In genomic region chr4:24607338-24607737, GRCh38 we compare ENCODE assay signal across 19 cellular contexts.
"Had no signal": no experiment of that assay in that cellular context is flagged by ENCODE, and none has a peak within 500 bp of the region (broad histone marks: within the 10 kb centered on the region; RNA-seq: fewer than 3 reads in every experiment).

No MANE protein-coding gene starts in this region.

- H2AFZ ChIP-seq: hepatocyte had no signal

- H3K27ac ChIP-seq: cardiac muscle cell, hepatocyte, testis had no signal

- H3K27me3 ChIP-seq: cardiac muscle cell, hepatocyte, testis had no signal

- DNase-seq: activated CD4-positive, alpha-beta memory T cell treated with anti-CD3 and anti-CD28 coated beads for 36 hours; activated CD4-positive, alpha-beta T cell treated with anti-CD3 and anti-CD28 coated beads for 4 hours; activated T-cell treated with anti-CD3 and anti-CD28 coated beads for 4 hours; amniotic stem cell; islet precursor cell; mammary epithelial cell; mucosa of descending colon; naive B cell; right cardiac atrium; small intestine; stimulated activated CD4-positive, alpha-beta T cell treated with anti-CD3 and anti-CD28 coated beads, Interleukin-15, amount 100 ng/mL, for 24 hours; stimulated activated CD4-positive, alpha-beta T cell treated with anti-CD3 and anti-CD28 coated beads, Interleukin-2, amount 100 ng/mL, for 48 hours; stimulated activated naive CD8-positive, alpha-beta T cell treated with anti-CD3 and anti-CD28 coated beads, Interleukin-15, amount 100 ng/mL, for 72 hours; T-cell; testis had no signal

- H3K4me1 ChIP-seq: testis had no signal

- H3K9me3 ChIP-seq: mucosa of descending colon, testis had no signal

- H3K36me3 ChIP-seq: cardiac muscle cell had no signal

- ATAC-seq: left lobe of liver; mucosa of descending colon; stimulated activated naive CD8-positive, alpha-beta T cell treated with anti-CD3 and anti-CD28 coated beads, Interleukin-15, amount 100 ng/mL, for 72 hours; T-cell; WTC11 had no signal

- H3K4me3 ChIP-seq: cardiac muscle cell, hepatocyte, mucosa of descending colon, testis had no signal

- H3K4me2 ChIP-seq: hepatocyte had no signal
